8 cellular contexts compared by ENCODE assay signal in the genomic region with DNA sequence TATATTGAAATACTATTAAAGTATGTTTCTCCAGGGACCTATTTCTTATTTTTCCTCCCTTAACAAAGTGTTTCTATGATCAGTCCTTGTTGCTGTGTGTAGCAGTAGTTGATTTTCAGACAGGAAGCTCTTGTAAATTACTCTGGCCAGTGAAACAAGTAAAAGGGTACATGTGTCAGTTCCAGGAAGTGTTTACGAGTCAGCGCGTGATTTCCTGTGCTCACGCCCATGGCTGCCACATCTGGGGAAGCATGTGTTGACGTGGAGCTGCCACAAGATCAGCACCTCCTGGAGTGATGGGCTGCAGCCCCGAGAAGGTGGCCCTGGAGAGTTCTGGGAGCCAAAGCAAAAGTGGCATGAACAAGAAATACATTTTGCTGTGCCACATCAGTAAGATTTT. TPM values are rescaled to one million over a fixed set of nuclear protein-coding genes. Genes with fewer than 3 reads are reported as not detected.
DNase-seq lines count a peak whose midpoint lies in the region; ATAC-seq and TF ChIP-seq lines count a peak whose summit lies in the region.

No MANE protein-coding gene starts in this region.

- DNase-seq in DND-41, result peak; percentile 90
- peak in 2 of 3 experiments; percentile 34 to 54 for DNase-seq in activated CD8-positive, alpha-beta memory T cell treated with anti-CD3 and anti-CD28 coated beads for 48 hours (ENCODE audit: low read depth in 2 of 3, low spot score in 2 of 3)
- peak; percentile 14 for DNase-seq in globus pallidus (ENCODE audit: low spot score)
- DNase-seq in stimulated activated CD4-positive, alpha-beta T cell treated with anti-CD3 and anti-CD28 coated beads, Interleukin-4, amount 100 ng/mL, for 4 hours, result peak; percentile 31 to 77
- no peak for DNase-seq in occipital lobe (lab: John Stamatoyannopoulos, UW)
- no peak for DNase-seq in GM13977 (ENCODE audit: low spot score)

- peak overlapping the region; percentile 52 for H3K9ac ChIP-seq in DND-41 (ENCODE audit: low read depth, low read length)

- H3K27me3 ChIP-seq in DND-41 (ENCODE audit: insufficient read depth, low read length, poor library complexity), result no peaks in the 10 kb centered on the region

- peak overlapping the region; percentile 80 for H2AFZ ChIP-seq in DND-41 (ENCODE audit: low read depth, low read length)

- TF ChIP-seq CTCF in DND-41 (IDR thresholded peaks at IDR 0.05; ENCODE audit: borderline replicate concordance, extremely low read depth, low read length, poor library complexity, severe bottlenecking) (no peak), GM13977 (IDR thresholded peaks at IDR 0.05; ENCODE audit: extremely low read depth, insufficient read depth, missing control alignments) (no peak)

- H3K4me3 ChIP-seq in DND-41 (ENCODE audit: low read depth in 1 of 2, low read length in 2 of 2), result peak overlapping the region in 1 of 2 experiments; percentile 43; a peak in 2 of 4 replicates

- H4K20me1 ChIP-seq in DND-41 (ENCODE audit: insufficient read depth, low read length), result no peaks in the 10 kb centered on the region

- peak overlapping the region; percentile 59 for H3K4me2 ChIP-seq in DND-41 (ENCODE audit: insufficient read depth, low read length)

- peak overlapping the region; percentile 93 for H3K27ac ChIP-seq in DND-41 (ENCODE audit: low read length)

- H3K36me3 ChIP-seq in DND-41 (ENCODE audit: insufficient read depth, low read length), result no peaks in the 10 kb centered on the region

- peaks cover 39% of the 10 kb centered on the region for H3K4me1 ChIP-seq in DND-41 (ENCODE audit: insufficient read depth, low read length)

- ATAC-seq in DND-41 (ENCODE audit: insufficient read depth, low read depth), result peak; percentile 98
- ATAC-seq in HG03520 (IDR thresholded peaks at IDR 0.05; ENCODE audit: unreplicated experiment), result peak; percentile 79
- ATAC-seq in HG02610 (IDR thresholded peaks at IDR 0.05; ENCODE audit: unreplicated experiment), result no peak

- no peaks in the 10 kb centered on the region for H3K79me2 ChIP-seq in DND-41 (ENCODE audit: insufficient read depth, low read length)

- in situ Hi-C loops in GM13977 (cut with MboI; ENCODE audit: low pct_unique_long_range_greater_than_20kb, low sequenced_read_pairs, unreplicated experiment), result no loop called here

- H3K9me3 ChIP-seq in DND-41 (ENCODE audit: insufficient read depth, low read length, severe bottlenecking), result no peaks in the 10 kb centered on the region

RNA-seq across cellular contexts. Expression of gene GGTLC1, which starts 38.6 kb away (rescaled TPM):
- total RNA-seq in occipital lobe, result not detected

Comparison
In these comparisons a context has a peak if more than half of its experiments do, and no peak if none do; other contexts are left out.
1. DNase-seq: peak in DND-41 (single experiment), activated CD8-positive, alpha-beta memory T cell treated with anti-CD3 and anti-CD28 coated beads for 48 hours (2 of 3), globus pallidus (single experiment) and stimulated activated CD4-positive, alpha-beta T cell treated with anti-CD3 and anti-CD28 coated beads, Interleukin-4, amount 100 ng/mL, for 4 hours (2 of 2); none in occipital lobe (single experiment) and GM13977 (single experiment).